ENCODE assay signal across 13 cellular contexts in the genomic region with DNA sequence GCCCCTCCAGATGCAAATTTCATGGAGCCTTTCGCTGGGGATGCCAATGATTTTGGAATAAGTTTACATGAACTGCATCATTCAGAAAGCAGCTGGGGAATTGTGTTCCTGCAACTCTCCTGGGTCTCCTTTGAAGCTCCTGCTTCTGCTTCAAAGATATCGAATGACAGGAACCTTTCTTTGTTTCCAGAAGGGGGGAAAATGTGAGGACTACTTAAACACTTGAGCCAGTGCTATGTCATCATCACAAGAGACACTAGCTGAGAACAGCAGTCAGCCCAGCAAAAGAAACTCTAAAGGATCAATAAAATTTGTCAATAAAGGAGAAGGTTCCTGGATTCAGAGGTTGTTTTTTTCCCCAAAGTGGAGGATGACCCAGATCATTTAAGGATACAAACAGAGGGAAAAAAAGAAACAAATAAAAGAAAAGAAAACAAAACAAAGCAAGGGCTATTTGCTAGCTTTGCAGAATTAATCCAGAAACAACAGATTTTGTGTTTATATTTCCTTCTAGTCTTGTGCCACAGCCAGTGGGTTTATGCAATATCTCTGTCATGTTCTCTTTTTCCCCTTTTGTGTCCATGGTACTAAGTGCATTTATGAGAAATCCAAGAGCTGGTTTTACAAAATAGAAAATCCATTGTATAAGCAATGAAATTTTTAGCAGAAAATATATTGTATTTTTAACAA.
DNase-seq lines count a peak whose midpoint lies in the region; ATAC-seq and TF ChIP-seq lines count a peak whose summit lies in the region.
"Had no signal": no experiment of that assay in that cellular context is flagged by ENCODE, and none has a peak within 500 bp of the region (broad histone marks: within the 10 kb centered on the region; RNA-seq: fewer than 3 reads in every experiment).

No MANE protein-coding gene starts in this region.

- no peaks in the 10 kb centered on the region for H3K4me1 ChIP-seq in psoas muscle
- peaks cover 0 to 5% (median 0%) of the 10 kb centered on the region in 4 donors for H3K4me1 ChIP-seq in tibial nerve

- no peak overlapping the region for H3K27ac ChIP-seq in psoas muscle
- H3K27ac ChIP-seq in tibial nerve = no peak overlapping the region
- H3K27ac ChIP-seq: ovary had no signal

- peaks cover 13% of the 10 kb centered on the region for H3K9me3 Mint-ChIP-seq in glutamatergic neuron (ENCODE audit: unreplicated experiment)

- ATAC-seq in sciatic nerve (peak; percentile 79), psoas muscle (no peak), HG02840 (IDR thresholded peaks at IDR 0.05; ENCODE audit: low FRiP score, unreplicated experiment) (no peak)

- H3K27me3 ChIP-seq in psoas muscle (ENCODE audit: insufficient read depth in 3 of 3, low read length in 2 of 3) (no peaks in the 10 kb centered on the region), tibial nerve (no peaks in the 10 kb centered on the region)
- H3K27me3 ChIP-seq: ovary had no signal

- H3K27ac Mint-ChIP-seq in glutamatergic neuron (ENCODE audit: unreplicated experiment) = peak overlapping the region; percentile 95
- H3K27ac Mint-ChIP-seq: activated T-helper 2 cell treated with anti-CD3 and anti-CD28 coated beads, Interferon-gamma antibody, Interleukin-2, Interleukin-4, amounts not matched to agents 10 μg/mL and 5 μg/mL and 100 μg/mL, durations not matched to agents 14 hours and 24 hours and 36 hours had no signal

- H3K4me1 Mint-ChIP-seq in glutamatergic neuron (ENCODE audit: low read depth, unreplicated experiment) = peaks cover 35% of the 10 kb centered on the region

- no peak for TF ChIP-seq CTCF in glutamatergic neuron (IDR thresholded peaks at IDR 0.05; ENCODE audit: partially characterized antibody, unreplicated experiment)
- no peak for TF ChIP-seq CTCF in psoas muscle (IDR thresholded peaks at IDR 0.05)
- TF ChIP-seq CTCF in tibial nerve (IDR thresholded peaks at IDR 0.05) = no peak

- peaks cover 6% of the 10 kb centered on the region for H3K36me3 Mint-ChIP-seq in glutamatergic neuron (ENCODE audit: unreplicated experiment)

- peaks cover 3% of the 10 kb centered on the region for H3K27me3 Mint-ChIP-seq in glutamatergic neuron (ENCODE audit: unreplicated experiment)

- peak overlapping the region; percentile 70 for H3K4me3 Mint-ChIP-seq in glutamatergic neuron (ENCODE audit: unreplicated experiment)

- H3K36me3 ChIP-seq in psoas muscle (ENCODE audit: insufficient read depth in 1 of 2, low read depth in 1 of 2) (no peaks in the 10 kb centered on the region), tibial nerve (no peaks in the 10 kb centered on the region)
- H3K36me3 ChIP-seq: ovary had no signal

- no peak for TF ChIP-seq EP300 in tibial nerve (IDR thresholded peaks at IDR 0.05)

- WGBS in psoas muscle, 3 donors = 29 to 45% (median 32%) methylated on average over 2 of the region's 2 CpGs
- 49 to 58% methylated on average over 2 of the region's 2 CpGs for WGBS in tibial nerve, 2 donors

- no peak overlapping the region for H3K4me3 ChIP-seq in psoas muscle
- H3K4me3 ChIP-seq in tibial nerve = no peak overlapping the region
- H3K4me3 ChIP-seq: ovary had no signal

- intact Hi-C loops in sciatic nerve (cut with DNase I) = no loop called here
- intact Hi-C loops in psoas muscle (cut with DNase I) = no loop called here

- no peaks in the 10 kb centered on the region for H3K9me3 ChIP-seq in psoas muscle
- peaks cover 0 to 11% (median 4%) of the 10 kb centered on the region in 4 donors for H3K9me3 ChIP-seq in tibial nerve
- H3K9me3 ChIP-seq: ovary, SK-N-SH had no signal

- TF ChIP-seq POLR2A in tibial nerve (IDR thresholded peaks at IDR 0.05) = no peak

- peak; percentile 26 to 89 (median 77) for DNase-seq in NCI-H1417 (lab: John Stamatoyannopoulos, UW)
- DNase-seq in NCI-H1417 treated with DMSO at 0.1 percent for 48 hours (lab: John Stamatoyannopoulos, UW) = no peak
- DNase-seq in NCI-H524 (lab: John Stamatoyannopoulos, UW) = peak; percentile 39 to 83
- DNase-seq in glutamatergic neuron = peak; percentile 26
- no peak for DNase-seq in sciatic nerve (ENCODE audit: low spot score)
- no peak for DNase-seq in psoas muscle
- no peak for DNase-seq in tibial nerve (ENCODE audit: low spot score in 2 of 2)
- DNase-seq: DND-41, erythroblast, ovary, SK-N-SH had no signal

Comparison
In these comparisons a context has a peak if more than half of its experiments do, and no peak if none do; other contexts are left out.
1. DNase-seq: peak in NCI-H1417 (3 of 3), NCI-H524 (2 of 2) and glutamatergic neuron (single experiment); none in NCI-H1417 treated with DMSO at 0.1 percent for 48 hours (single experiment), sciatic nerve (single experiment), psoas muscle (0 of 2) and tibial nerve (0 of 2).